Comparison of ENCODE assay signal across 8 cellular contexts in the genomic region with DNA sequence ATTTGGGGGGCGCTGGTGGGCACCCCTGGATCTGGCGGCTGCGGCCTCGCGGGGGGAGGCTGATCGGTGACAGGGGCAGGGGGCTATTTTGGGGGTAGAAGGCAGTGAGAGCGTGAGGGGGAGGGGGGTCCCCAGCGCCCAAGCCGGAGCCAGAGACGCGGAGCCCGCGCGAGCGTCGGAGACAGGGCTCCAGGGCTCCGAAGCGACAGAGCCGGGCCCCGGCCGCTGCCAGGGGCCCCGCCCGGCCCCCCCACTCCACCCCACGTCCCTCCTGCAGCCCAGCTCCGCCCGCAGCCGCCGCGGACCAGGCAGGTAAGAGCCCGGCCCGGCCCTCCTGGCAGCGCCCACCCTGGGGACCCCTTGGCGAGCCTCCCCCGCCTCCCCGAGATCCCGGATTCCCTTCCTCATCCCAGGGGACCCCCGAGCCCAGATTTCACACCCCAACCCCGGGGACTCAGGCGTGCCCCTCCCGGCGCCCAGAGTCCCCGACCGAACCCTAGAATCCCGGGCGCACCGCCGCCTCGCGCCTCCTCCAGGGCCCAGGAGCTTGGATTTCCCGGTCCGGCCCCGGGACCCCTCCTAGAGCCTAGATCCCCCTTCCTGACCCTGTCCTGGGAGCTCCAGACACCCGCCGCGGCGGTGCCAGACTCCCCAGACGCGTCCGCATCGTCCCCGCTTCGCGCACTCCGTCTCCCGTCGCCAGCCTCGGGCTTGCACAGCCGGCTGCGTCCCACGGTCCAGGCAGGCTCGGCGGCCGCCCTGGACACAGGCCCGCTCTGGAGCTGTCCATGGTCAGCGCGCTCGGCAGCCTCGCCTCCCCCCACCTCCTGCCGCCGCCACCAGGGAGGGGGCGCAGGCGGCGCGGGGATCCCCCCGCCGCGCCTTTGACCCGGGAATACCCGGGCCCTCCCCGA. TPM values are rescaled to one million over a fixed set of nuclear protein-coding genes. Genes with fewer than 3 reads are reported as not detected.
DNase-seq lines count a peak whose midpoint lies in the region; ATAC-seq and TF ChIP-seq lines count a peak whose summit lies in the region.

Gene PPFIA3, plus strand, starts transcription at position 134 of the 914 bp plus-strand sequence. CDS start 8,330 bp downstream, outside the sequence.

- peaks cover 0 to 19% (median 8%) of the 10 kb centered on the region in 4 donors for H3K4me1 ChIP-seq in right lobe of liver
- peaks cover 4 to 41% (median 39%) of the 10 kb centered on the region in 5 donors for H3K4me1 ChIP-seq in subcutaneous abdominal adipose tissue (ENCODE audit: control insufficient read depth in 5 of 5, insufficient read depth in 5 of 5, low read length in 5 of 5)

- no peaks in the 10 kb centered on the region for H3K9me3 ChIP-seq in right lobe of liver
- no peaks in the 10 kb centered on the region for H3K9me3 ChIP-seq in subcutaneous abdominal adipose tissue (ENCODE audit: control insufficient read depth in 5 of 5, low read length in 5 of 5)

- H3K27me3 Mint-ChIP-seq in T-helper 1 cell treated with Interleukin-12 subunit alpha and Interleukin-12 subunit beta and Interleukin-4 antibody, amounts not matched to agents 30 μg/mL and 1 μg/mL, for 36 hours (ENCODE audit: low read depth), result peaks cover 20% of the 10 kb centered on the region

- 1% methylated on average over 14 of the region's 90 CpGs for WGBS in right lobe of liver (ENCODE audit: insufficient coverage, low coverage, low lambda C conversion rate, missing lambda C conversion rate)

- H3K27ac Mint-ChIP-seq in T-helper 1 cell treated with Interleukin-12 subunit alpha and Interleukin-12 subunit beta and Interleukin-4 antibody, amounts not matched to agents 30 μg/mL and 1 μg/mL, for 36 hours, result peak within 1 kb of the TSS; percentile 87

- DNase-seq in activated T-cell treated with anti-CD3 and anti-CD28 coated beads, Interleukin-2, amount 50 U/mL, for 1 hour, result peak; percentile 42
- DNase-seq in activated T-cell treated with anti-CD3 and anti-CD28 coated beads for 4 hours, result no peak
- peak in 4 of 10 donors; percentile 56 to 71 (median 64) for DNase-seq in dorsolateral prefrontal cortex
- peak; percentile 77 to 80 (median 78) for DNase-seq in right lobe of liver
- no peak for DNase-seq in NCI-H2107 (lab: John Stamatoyannopoulos, UW)

- H3K4me3 Mint-ChIP-seq in T-helper 1 cell treated with Interleukin-12 subunit alpha and Interleukin-12 subunit beta and Interleukin-4 antibody, amounts not matched to agents 30 μg/mL and 1 μg/mL, for 36 hours, result peak within 1 kb of the TSS; percentile 84

- H3K4me1 Mint-ChIP-seq in T-helper 1 cell treated with Interleukin-12 subunit alpha and Interleukin-12 subunit beta and Interleukin-4 antibody, amounts not matched to agents 30 μg/mL and 1 μg/mL, for 36 hours (ENCODE audit: low read depth), result peaks cover 20% of the 10 kb centered on the region

- ATAC-seq in right lobe of liver (peak; percentile 45 to 59 (median 56)), HG03521 (IDR thresholded peaks at IDR 0.05; ENCODE audit: unreplicated experiment) (no peak)

- H3K36me3 Mint-ChIP-seq in T-helper 1 cell treated with Interleukin-12 subunit alpha and Interleukin-12 subunit beta and Interleukin-4 antibody, amounts not matched to agents 30 μg/mL and 1 μg/mL, for 36 hours (ENCODE audit: low read depth), result no peaks in the 10 kb centered on the region

- H3K27ac ChIP-seq in dorsolateral prefrontal cortex (peak within 1 kb of the TSS; percentile 78 to 99 (median 97)), right lobe of liver (peak within 1 kb of the TSS; percentile 90 to 96 (median 91)), subcutaneous abdominal adipose tissue (ENCODE audit: low read depth, low read length) (peak within 1 kb of the TSS; percentile 84)

- intact Hi-C loops in dorsolateral prefrontal cortex (cut with DNase I) (loop anchor here in 1 of 2 donors (1.0 to 2.0 kb wide), 2 partner anchors 8 to 35 kb away; partner anchors contain the start of gene SNRNP70), right lobe of liver (cut with DNase I) (no loop called here)

- peak in 4 of 56 donors; percentile 9 to 31 (median 18) for TF ChIP-seq CTCF in dorsolateral prefrontal cortex (IDR thresholded peaks at IDR 0.05 in 54 of 56, conservative IDR thresholded peaks at IDR 0.05 in 2 of 56; ENCODE audit: low read depth in 1 of 56, partially characterized antibody in 56 of 56)
- no peak for TF ChIP-seq CTCF in right lobe of liver (IDR thresholded peaks at IDR 0.05)

- no peaks in the 10 kb centered on the region for H3K9me3 Mint-ChIP-seq in T-helper 1 cell treated with Interleukin-12 subunit alpha and Interleukin-12 subunit beta and Interleukin-4 antibody, amounts not matched to agents 30 μg/mL and 1 μg/mL, for 36 hours

- H3K27me3 ChIP-seq in dorsolateral prefrontal cortex (no peaks in the 10 kb centered on the region), right lobe of liver (no peaks in the 10 kb centered on the region), subcutaneous abdominal adipose tissue (ENCODE audit: control insufficient read depth in 5 of 5, insufficient read depth in 4 of 5, low read length in 5 of 5) (no peaks in the 10 kb centered on the region)

- peak within 1 kb of the TSS; percentile 56 to 93 (median 78) for H3K4me3 ChIP-seq in dorsolateral prefrontal cortex
- H3K4me3 ChIP-seq in right lobe of liver, result peak within 1 kb of the TSS; percentile 51 to 59 (median 56)
- peak within 1 kb of the TSS; percentile 61 to 74 (median 67) for H3K4me3 ChIP-seq in subcutaneous abdominal adipose tissue (ENCODE audit: low read depth in 1 of 5, low read length in 5 of 5)

- H3K9ac ChIP-seq in subcutaneous abdominal adipose tissue (ENCODE audit: low read length in 5 of 5), result peak within 1 kb of the TSS; percentile 3 to 85 (median 74)

- no peak for TF ChIP-seq POLR2A in right lobe of liver (IDR thresholded peaks at IDR 0.05)

- no peaks in the 10 kb centered on the region for H3K36me3 ChIP-seq in right lobe of liver
- no peaks in the 10 kb centered on the region for H3K36me3 ChIP-seq in subcutaneous abdominal adipose tissue (ENCODE audit: control insufficient read depth in 5 of 5, insufficient read depth in 5 of 5, low read length in 5 of 5)

RNA-seq across cellular contexts. Expression of gene PPFIA3, which starts in this region (rescaled TPM):
- total RNA-seq in dorsolateral prefrontal cortex (100 to 1,000 TPM in 3 of 120 experiments, 10 to 100 TPM in 117; 24.9 to 116 (median 84.0) TPM), right lobe of liver (1 to 10 TPM; 1.8 to 6.6 (median 3.1) TPM)

Comparison
In these comparisons a context has a peak if more than half of its experiments do, and no peak if none do; other contexts are left out.
1. DNase-seq: peak in activated T-cell treated with anti-CD3 and anti-CD28 coated beads, Interleukin-2, amount 50 U/mL, for 1 hour (single experiment) and right lobe of liver (3 of 3); none in activated T-cell treated with anti-CD3 and anti-CD28 coated beads for 4 hours (single experiment) and NCI-H2107 (single experiment).
2. Peak in every context shown above with its lines, with median percentiles within 50 percentile points of each other: H3K27ac ChIP-seq and H3K4me3 ChIP-seq.